Comparison of ENCODE assay signal across 14 cellular contexts in genomic region chr6:91575032-91575431, GRCh38.
DNase-seq lines count a peak whose midpoint lies in the region; ATAC-seq and TF ChIP-seq lines count a peak whose summit lies in the region.
"Had no signal": no experiment of that assay in that cellular context is flagged by ENCODE, and none has a peak within 500 bp of the region (broad histone marks: within the 10 kb centered on the region; RNA-seq: fewer than 3 reads in every experiment).

No MANE protein-coding gene starts in this region.

- H3K36me3 ChIP-seq in kidney epithelial cell (ENCODE audit: control insufficient read depth, insufficient read depth, low read length): no peaks in the 10 kb centered on the region
- H3K36me3 ChIP-seq: neural progenitor cell, spleen had no signal

- no peaks in the 10 kb centered on the region for H3K27me3 ChIP-seq in kidney epithelial cell (ENCODE audit: control insufficient read depth, insufficient read depth, low read length)
- H3K27me3 ChIP-seq: neural progenitor cell, spleen, testis had no signal

- peak; percentile 28 for DNase-seq in kidney epithelial cell (ENCODE audit: low read depth)
- DNase-seq in foreskin melanocyte: no peak
- no peak for DNase-seq in activated T-cell treated with anti-CD3 and anti-CD28 coated beads, Interleukin-2, amount 50 U/mL, for 48 hours
- no peak for DNase-seq in globus pallidus (ENCODE audit: low spot score)
- DNase-seq in stimulated activated naive CD8-positive, alpha-beta T cell treated with anti-CD3 and anti-CD28 coated beads, Interleukin-15, Interleukin-2, amounts not matched to agents 100 U/mL and 50 U/mL, for 24 hours: no peak
- DNase-seq: activated CD4-positive, alpha-beta T cell treated with anti-CD3 and anti-CD28 coated beads, Interleukin-2, amount 50 U/mL, for 48 hours; activated effector memory CD4-positive, alpha-beta T cell treated with Interleukin-2 at 50 U/mL for 16 hours; spleen; SW 1271; testis had no signal

- ATAC-seq in GM18907 (IDR thresholded peaks at IDR 0.05; ENCODE audit: unreplicated experiment) (peak; percentile 97), HG02623 (IDR thresholded peaks at IDR 0.05; ENCODE audit: unreplicated experiment) (peak; percentile 86), HG03342 (IDR thresholded peaks at IDR 0.05; ENCODE audit: unreplicated experiment) (peak; percentile 90)
- ATAC-seq in stimulated activated naive CD8-positive, alpha-beta T cell treated with anti-CD3 and anti-CD28 coated beads, Interleukin-15, Interleukin-2, amounts not matched to agents 100 U/mL and 50 U/mL, for 24 hours: no peak

- H3K4me3 ChIP-seq in kidney epithelial cell (ENCODE audit: low read depth, low read length): no peak overlapping the region
- H3K4me3 ChIP-seq: neural progenitor cell, spleen, testis had no signal

- TF ChIP-seq CTCF in kidney epithelial cell (IDR thresholded peaks at IDR 0.05; ENCODE audit: insufficient read depth, low read length, poor library complexity, severe bottlenecking): peak; percentile 5
